ENCODE assay signal across 19 cellular contexts in genomic region chr9:135987838-135988404, GRCh38. TPM values are rescaled to one million over a fixed set of nuclear protein-coding genes. Genes with fewer than 3 reads are reported as not detected.
DNase-seq lines count a peak whose midpoint lies in the region; ATAC-seq, FAIRE-seq and TF ChIP-seq lines count a peak whose summit lies in the region.
"Had no signal": no experiment of that assay in that cellular context is flagged by ENCODE, and none has a peak within 500 bp of the region (broad histone marks: within the 10 kb centered on the region; RNA-seq: fewer than 3 reads in every experiment).

No MANE protein-coding gene starts in this region.

- H2AFZ ChIP-seq in HepG2 (ENCODE audit: low read length): no peak overlapping the region
- no peak overlapping the region for H2AFZ ChIP-seq in neuronal stem cell (ENCODE audit: low read length)

- H3K9me3 ChIP-seq in HepG2 (ENCODE audit: low read length) (no peaks in the 10 kb centered on the region), right lobe of liver (no peaks in the 10 kb centered on the region), HEK293 (ENCODE audit: control insufficient read depth, insufficient read depth, low read depth, low read length) (no peaks in the 10 kb centered on the region), neuronal stem cell (replicated peaks in 1 of 2; ENCODE audit: control insufficient read depth in 2 of 2, insufficient read depth in 1 of 2, low read depth in 1 of 2, low read length in 2 of 2) (no peaks in the 10 kb centered on the region)
- H3K9me3 ChIP-seq: A549, Caco-2 had no signal

- H2AK5ac ChIP-seq in neuronal stem cell (ENCODE audit: low read depth, low read length): peak overlapping the region; percentile 94

- H2BK5ac ChIP-seq in neuronal stem cell (ENCODE audit: low read length): peak overlapping the region; percentile 46

- H2BK12ac ChIP-seq in neuronal stem cell (ENCODE audit: low read length): peak overlapping the region; percentile 84

- H3K4me1 ChIP-seq in HepG2 (ENCODE audit: insufficient read depth, low read length) (peaks cover 58% of the 10 kb centered on the region), right lobe of liver (peaks cover 0 to 12% (median 5%) of the 10 kb centered on the region in 4 donors), HEK293 (ENCODE audit: control insufficient read depth, insufficient read depth, low read length) (peaks cover 4% of the 10 kb centered on the region; the same call in 1 of the 2 replicates), neuronal stem cell (ENCODE audit: control insufficient read depth in 2 of 2, insufficient read depth in 1 of 2, low read depth in 1 of 2, low read length in 2 of 2) (peaks cover 25 to 45% of the 10 kb centered on the region in 2 donors)

- H3K23ac ChIP-seq in neuronal stem cell (ENCODE audit: low read depth, low read length, poor library complexity): peak overlapping the region; percentile 80

- no peak for DNase-seq in HepG2 (ENCODE audit: low spot score)
- DNase-seq in right lobe of liver: no peak
- DNase-seq in neuronal stem cell (ENCODE audit: low spot score): no peak
- DNase-seq in NCI-H2227 (lab: John Stamatoyannopoulos, UW; ENCODE audit: unreplicated experiment): no peak
- DNase-seq: AML-193; Caco-2; Calu3; CD4-positive, alpha-beta T cell; CD8-positive, alpha-beta T cell; DMS79 treated with DMSO at 0.1 percent for 48 hours; GF-D8 had no signal

- 50% methylated on average over 2 of the region's 16 CpGs for WGBS in HepG2 (ENCODE audit: low lambda C conversion rate)
- WGBS in right lobe of liver (ENCODE audit: insufficient coverage, low coverage, low lambda C conversion rate, missing lambda C conversion rate): 80% methylated on average over 2 of the region's 16 CpGs
- WGBS in neuronal stem cell (ENCODE audit: extremely low coverage in 2 of 2, insufficient read length in 2 of 2, insufficient replicate concordance in 1 of 2), 2 donors: no CpG with 5 or more reads among the region's 16 CpGs

- H3K79me2 ChIP-seq in HepG2 (ENCODE audit: insufficient read depth, low read length): no peaks in the 10 kb centered on the region

- H3K36me3 ChIP-seq in HepG2 (replicated peaks in 1 of 2; ENCODE audit: control insufficient read depth in 1 of 2, insufficient read depth in 2 of 2, low read length in 2 of 2) (no peaks in the 10 kb centered on the region), right lobe of liver (no peaks in the 10 kb centered on the region), HEK293 (ENCODE audit: control insufficient read depth in 2 of 2, insufficient read depth in 1 of 2, low read length in 2 of 2) (no peaks in the 10 kb centered on the region), neuronal stem cell (replicated peaks in 1 of 2; ENCODE audit: control insufficient read depth in 2 of 2, insufficient read depth in 2 of 2, low read length in 2 of 2) (no peaks in the 10 kb centered on the region)

- no peak overlapping the region for H4K91ac ChIP-seq in neuronal stem cell (ENCODE audit: low read depth, low read length, poor library complexity)

- no peak overlapping the region for H4K8ac ChIP-seq in neuronal stem cell (ENCODE audit: low read depth, low read length)

- H3K4ac ChIP-seq in neuronal stem cell (ENCODE audit: low read length): peak overlapping the region; percentile 53

- TF ChIP-seq CTCF in HepG2 (CRISPR knock-in tag; IDR thresholded peaks at IDR 0.05): no peak
- TF ChIP-seq CTCF in right lobe of liver (IDR thresholded peaks at IDR 0.05): no peak
- no peak for TF ChIP-seq CTCF in HEK293 (tag by site-specific recombination; IDR thresholded peaks at IDR 0.05)

- no peak for TF ChIP-seq RAD21 in HepG2 (CRISPR knock-in tag; IDR thresholded peaks at IDR 0.05)

- peak overlapping the region; percentile 64 for H3K18ac ChIP-seq in neuronal stem cell (ENCODE audit: low read length)

- ATAC-seq in HepG2 (no peak), right lobe of liver (no peak), GM19395 (IDR thresholded peaks at IDR 0.05; ENCODE audit: unreplicated experiment) (no peak)
- ATAC-seq: A549; CD8-positive, alpha-beta T cell had no signal

- peak overlapping the region; percentile 75 for H3K14ac ChIP-seq in neuronal stem cell (ENCODE audit: low read length)

- TF ChIP-seq POLR2A in HepG2 (IDR thresholded peaks at IDR 0.05; ENCODE audit: insufficient read depth in 1 of 2, low read depth in 2 of 2, low read length in 2 of 2) (no peak), right lobe of liver (IDR thresholded peaks at IDR 0.05) (no peak)

- in situ Hi-C loops in HepG2 (cut with HindIII; ENCODE audit: extremely low pct_ligation_motif_present, low pct_unique_long_range_greater_than_20kb): loop anchor here (25.0 kb wide), 1 partner anchor 274 kb away; no protein-coding TSS in a partner anchor

- intact Hi-C loops in HepG2 (cut with micrococcal nuclease; ENCODE audit: unreplicated experiment) (no loop called here), right lobe of liver (cut with DNase I) (no loop called here)

- no peaks in the 10 kb centered on the region for H3K79me1 ChIP-seq in neuronal stem cell (ENCODE audit: low read depth, low read length)

- CTCF ChIA-PET in HepG2 (lab: Yijun Ruan, JAX; ENCODE audit: low intra/inter-chr PET ratio, low total read pairs) (no interaction called here), HEK293 (lab: Yijun Ruan, JAX) (interaction anchor here (0.9 to 3.2 kb wide), 2 partner anchors 18 to 20 kb away, joined by 3 to 12 read pairs; no protein-coding TSS in a partner anchor)

- no peak overlapping the region for H3K9ac ChIP-seq in HepG2 (ENCODE audit: insufficient read depth, low read depth, low read length)
- no peak overlapping the region for H3K9ac ChIP-seq in neuronal stem cell (ENCODE audit: low read depth, low read length, poor library complexity)

- H3K27ac ChIP-seq in HepG2 (ENCODE audit: extremely low read length, insufficient read depth, low read length) (no peak overlapping the region), right lobe of liver (no peak overlapping the region), HEK293 (ENCODE audit: extremely low read depth, low read depth, low read length) (no peak overlapping the region), neuronal stem cell (replicated peaks; ENCODE audit: low read length) (no peak overlapping the region)
- H3K27ac ChIP-seq: 22Rv1, A549, C4-2B had no signal

- peak overlapping the region; percentile 77 for H2BK15ac ChIP-seq in neuronal stem cell (ENCODE audit: low read length)

- H3K4me2 ChIP-seq in HepG2 (ENCODE audit: low read depth, low read length): no peak overlapping the region
- H3K4me2 ChIP-seq in neuronal stem cell (ENCODE audit: insufficient read depth, low read length, poor library complexity, severe bottlenecking): no peak overlapping the region
- H3K4me2 ChIP-seq: A549 had no signal

- H3K4me3 ChIP-seq in HepG2 (replicated peaks in 1 of 3; ENCODE audit: insufficient read depth in 1 of 3, low read depth in 2 of 3, low read length in 3 of 3): no peak overlapping the region
- no peak overlapping the region for H3K4me3 ChIP-seq in right lobe of liver
- H3K4me3 ChIP-seq in HEK293 (ENCODE audit: low read depth, low read length): no peak overlapping the region
- H3K4me3 ChIP-seq in neuronal stem cell (ENCODE audit: low read length in 2 of 2): no peak overlapping the region
- H3K4me3 ChIP-seq: A549 had no signal

- FAIRE-seq in HepG2 (lab: Jason Lieb, UNC): no peak
- FAIRE-seq: A549, D721Med, G401.6, GM12891 had no signal

- no TSS peak for BruUV-seq in HepG2 (replicated peaks; lab: Mats Ljungman, UMichigan)

- H3K27me3 ChIP-seq in HepG2 (ENCODE audit: control insufficient read depth in 1 of 2, insufficient read depth in 2 of 2, low read length in 2 of 2) (peaks cover 8 to 60% of the 10 kb centered on the region in 2 experiments; a peak in 4 of 5 replicates), right lobe of liver (no peaks in the 10 kb centered on the region), neuronal stem cell (ENCODE audit: control insufficient read depth in 3 of 3, insufficient read depth in 3 of 3, low read depth in 1 of 3, low read length in 3 of 3) (peaks cover 0 to 19% (median 0%) of the 10 kb centered on the region in 3 experiments)

- TF ChIP-seq EP300 in HepG2 (IDR thresholded peaks at IDR 0.05; ENCODE audit: low read depth in 2 of 2, low read length in 2 of 2) (no peak), HepG2 (CRISPR knock-in tag; IDR thresholded peaks at IDR 0.05; ENCODE audit: borderline replicate concordance) (no peak)

- H4K20me1 ChIP-seq in HepG2 (ENCODE audit: insufficient read depth, low read length): 0 out of 2 replicates have a peak, but pooled peaks cover 2% of the 10 kb centered on the region

- no peak overlapping the region for H2BK120ac ChIP-seq in neuronal stem cell (ENCODE audit: low read depth, low read length)

- POLR2A ChIA-PET in HepG2 (lab: Yijun Ruan, JAX) (no interaction called here), HEK293 (lab: Yijun Ruan, JAX) (no interaction called here)

TF ChIP-seq in HepG2, 621 proteins besides CTCF, POLR2A, EP300 and RAD21 (continues in another document):
- no peak for TF ChIP-seq FOXK2 (IDR thresholded peaks at IDR 0.05)

RNA-seq across cellular contexts. Expression of gene UBAC1, which starts 26.7 kb away (rescaled TPM):
- total RNA-seq in HepG2 (2016; rRNA removed; fragmentation: Illumina TruSeq; extraction: Trizol) (28.7 and 32.2 TPM in 2 replicates), right lobe of liver (10 to 100 TPM; 15.2 to 27.0 (median 16.5) TPM)
- total RNA-seq in HepG2 (2016; cell fraction: cytosol; rRNA removed; fragmentation: Illumina TruSeq; extraction: Trizol; ENCODE audit: low read depth): 64.3 and 65.0 TPM in 2 replicates
- total RNA-seq in HepG2 (2016; cell fraction: insoluble cytoplasmic fraction; rRNA removed; fragmentation: Illumina TruSeq; extraction: Trizol): 24.0 and 31.6 TPM in 2 replicates
- 72.1 and 78.0 TPM in 2 replicates for total RNA-seq in HepG2 (2016; cell fraction: membrane; rRNA removed; fragmentation: Illumina TruSeq; extraction: Trizol)
- 18.2 and 19.5 TPM in 2 replicates for total RNA-seq in HepG2 (2016; cell fraction: nucleus; rRNA removed; fragmentation: Illumina TruSeq; extraction: Trizol)
- 30.2 and 34.1 TPM in 2 replicates for polyA plus RNA-seq in HepG2 (2011; rRNA removed)
- polyA plus RNA-seq in HepG2 (2011; cell fraction: cytosol; rRNA removed): 21.2 and 27.8 TPM in 2 replicates
- 62.0 and 64.4 TPM in 2 replicates for polyA plus RNA-seq in HepG2 (2011; cell fraction: nucleus; rRNA removed)
- polyA plus RNA-seq in HepG2 (2012): 11.8 and 12.0 TPM in 2 replicates
- 61.3 and 64.0 TPM in 2 replicates for polyA plus RNA-seq in HepG2 (2016; cell fraction: cytosol; fragmentation: Illumina TruSeq; extraction: Trizol; ENCODE audit: low read depth)
- polyA plus RNA-seq in HepG2 (2016; cell fraction: insoluble cytoplasmic fraction; fragmentation: Illumina TruSeq; extraction: Trizol; ENCODE audit: low read depth): 30.7 and 32.1 TPM in 2 replicates
- 65.3 TPM in 2 replicates for polyA plus RNA-seq in HepG2 (2016; cell fraction: membrane; fragmentation: Illumina TruSeq; extraction: Trizol; ENCODE audit: low read depth)
- 36.3 and 39.7 TPM in 2 replicates for polyA plus RNA-seq in HepG2 (2016; cell fraction: nucleus; fragmentation: Illumina TruSeq; extraction: Trizol; ENCODE audit: insufficient read depth, low read depth)
- 13.4 and 58.0 TPM in 2 replicates for polyA minus RNA-seq in HepG2 (2011; rRNA and poly(A)+ RNA removed; ENCODE audit: low replicate concordance)
- polyA minus RNA-seq in HepG2 (2011; cell fraction: cytosol; rRNA and poly(A)+ RNA removed): 6.0 and 8.0 TPM in 2 replicates
- 11.2 and 18.6 TPM in 2 replicates for polyA minus RNA-seq in HepG2 (2011; cell fraction: nucleus; rRNA and poly(A)+ RNA removed)
- polyA plus RNA-seq in neuronal stem cell (2013, experiment 1 of 2): 44.5 TPM
- 42.3 TPM for polyA plus RNA-seq in neuronal stem cell (2013, experiment 2 of 2)

Comparison
In these comparisons a context has a peak if more than half of its experiments do, and no peak if none do; other contexts are left out.
1. Of the 63 proteins assayed by ChIP-seq in both HepG2 and HEK293: peak only in HepG2: none; only in HEK293: PATZ1; in both: none; in neither: 62.